ENCODE assay signal across 22 cellular contexts in genomic region chr10:71424496-71425194, GRCh38. TPM values are rescaled to one million over a fixed set of nuclear protein-coding genes. Genes with fewer than 3 reads are reported as not detected.
"Had no signal": no experiment of that assay in that cellular context is flagged by ENCODE, and none has a peak within 500 bp of the region (broad histone marks: within the 10 kb centered on the region; RNA-seq: fewer than 3 reads in every experiment).

No MANE protein-coding gene starts in this region.

- H3K9me3 ChIP-seq: adrenal gland, esophagus muscularis mucosa, gastroesophageal sphincter, heart left ventricle, lower lobe of right lung, suprapubic skin, transverse colon had no signal

- H3K27me3 ChIP-seq: adrenal gland, esophagus muscularis mucosa, gastroesophageal sphincter, heart left ventricle, suprapubic skin had no signal

- H3K36me3 ChIP-seq: adrenal gland, esophagus muscularis mucosa, gastroesophageal sphincter, heart left ventricle, lower lobe of right lung, suprapubic skin, transverse colon had no signal

- H3K27ac ChIP-seq: adrenal gland, esophagus muscularis mucosa, gastroesophageal sphincter, heart left ventricle, lower lobe of right lung, suprapubic skin, transverse colon had no signal

- H3K4me1 ChIP-seq: adrenal gland, esophagus muscularis mucosa, gastroesophageal sphincter, lower lobe of right lung, suprapubic skin, transverse colon had no signal

- DNase-seq: activated CD4-positive, alpha-beta memory T cell treated with anti-CD3 and anti-CD28 coated beads, Interleukin-2, amount 10 ng/mL, durations not matched to agents 7 days and 5 days; activated CD4-positive, alpha-beta T cell treated with anti-CD3 and anti-CD28 coated beads for 4 hours; activated gamma-delta T cell; activated T-cell treated with anti-CD3 and anti-CD28 coated beads, Interleukin-2, amount 50 U/mL, for 48 hours; cerebellar nuclear complex; cortex of kidney; effector CD8-positive, alpha-beta T cell; immature natural killer cell; lower lobe of right lung; natural killer cell; retina; stimulated activated CD4-positive, alpha-beta T cell treated with anti-CD3 and anti-CD28 coated beads, Interleukin-12 subunit alpha, Interleukin-12 subunit beta, amount 100 ng/mL, for 4 hours; stimulated activated CD4-positive, alpha-beta T cell treated with anti-CD3 and anti-CD28 coated beads, Interleukin-2, amount 100 ng/mL, for 24 hours; transverse colon had no signal

- ATAC-seq: gastroesophageal sphincter, heart left ventricle, natural killer cell had no signal

- H3K4me3 ChIP-seq: adrenal gland, esophagus muscularis mucosa, gastroesophageal sphincter, heart left ventricle, lower lobe of right lung, suprapubic skin, transverse colon had no signal

RNA-seq across cellular contexts. Expression of gene CDH23, which starts 27.9 kb away (rescaled TPM):
- total RNA-seq: astrocyte, bronchial epithelial cell, endothelial cell of umbilical vein had no signal
